8 cellular contexts compared by ENCODE assay signal in genomic region chr12:68933564-68933893, GRCh38. TPM values are rescaled to one million over a fixed set of nuclear protein-coding genes. Genes with fewer than 3 reads are reported as not detected.
DNase-seq lines count a peak whose midpoint lies in the region; ATAC-seq and TF ChIP-seq lines count a peak whose summit lies in the region.

No MANE protein-coding gene starts in this region.

- no peaks in the 10 kb centered on the region for H4K20me1 ChIP-seq in DOHH2 (ENCODE audit: control insufficient read depth, insufficient read depth, low read depth, low read length)

- peaks cover 2% of the 10 kb centered on the region for H3K4me1 Mint-ChIP-seq in glutamatergic neuron (ENCODE audit: low read depth, unreplicated experiment)

- H3K79me2 ChIP-seq in DOHH2 (ENCODE audit: control insufficient read depth, low read length): peaks cover 33% of the 10 kb centered on the region

- peaks cover 8% of the 10 kb centered on the region for H3K27me3 Mint-ChIP-seq in glutamatergic neuron (ENCODE audit: unreplicated experiment)

- TF ChIP-seq CTCF in DOHH2 (IDR thresholded peaks at IDR 0.05; ENCODE audit: low read depth, low read length, poor library complexity, severe bottlenecking): no peak
- no peak for TF ChIP-seq CTCF in VCaP (conservative IDR thresholded peaks at IDR 0.05)
- no peak for TF ChIP-seq CTCF in glutamatergic neuron (IDR thresholded peaks at IDR 0.05; ENCODE audit: partially characterized antibody, unreplicated experiment)

- H3K27ac Mint-ChIP-seq in glutamatergic neuron (ENCODE audit: unreplicated experiment): no peak overlapping the region

- ATAC-seq in GM18498 (IDR thresholded peaks at IDR 0.05; ENCODE audit: unreplicated experiment) (no peak), HG02884 (IDR thresholded peaks at IDR 0.05; ENCODE audit: unreplicated experiment) (no peak), GM18861 (IDR thresholded peaks at IDR 0.05; ENCODE audit: unreplicated experiment) (no peak), HG03025 (IDR thresholded peaks at IDR 0.05; ENCODE audit: low FRiP score, unreplicated experiment) (no peak)

- no peaks in the 10 kb centered on the region for H3K36me3 Mint-ChIP-seq in glutamatergic neuron (ENCODE audit: unreplicated experiment)

- peaks cover 52% of the 10 kb centered on the region for H3K4me1 ChIP-seq in DOHH2 (ENCODE audit: control insufficient read depth, low read length)

- peaks cover 23% of the 10 kb centered on the region for H3F3A ChIP-seq in DOHH2 (ENCODE audit: control insufficient read depth, insufficient read depth)

- H3K36me3 ChIP-seq in DOHH2 (ENCODE audit: control insufficient read depth, low read length): peaks cover 24% of the 10 kb centered on the region

- peaks cover 7% of the 10 kb centered on the region for H3K9me3 ChIP-seq in DOHH2 (ENCODE audit: control insufficient read depth, insufficient read depth, low read length)

- no peaks in the 10 kb centered on the region for H3K9me2 ChIP-seq in DOHH2 (replicated peaks; ENCODE audit: control insufficient read depth, low read length)

- peak overlapping the region; percentile 75 for H3K4me3 Mint-ChIP-seq in glutamatergic neuron (ENCODE audit: unreplicated experiment)

- H3K4me2 ChIP-seq in DOHH2 (ENCODE audit: low read length): no peak overlapping the region

- no peaks in the 10 kb centered on the region for H3K27me3 ChIP-seq in DOHH2 (ENCODE audit: control insufficient read depth, low read length)

- H3K4me3 ChIP-seq in DOHH2 (ENCODE audit: low read length): peak overlapping the region; percentile 78; the same call in 1 of the 2 replicates

- DNase-seq in glutamatergic neuron (no peak), pons (ENCODE audit: low spot score) (peak; percentile 37)

- no peak overlapping the region for H3K27ac ChIP-seq in DOHH2 (ENCODE audit: low read depth, low read length)
- peak overlapping the region; percentile 21; the same call in 1 of the 2 replicates for H3K27ac ChIP-seq in VCaP

- peaks cover 2% of the 10 kb centered on the region for H3K9me3 Mint-ChIP-seq in glutamatergic neuron (ENCODE audit: unreplicated experiment)

RNA-seq across cellular contexts. Expression of gene CPM, which starts 0.6 kb away (rescaled TPM):
- total RNA-seq in glutamatergic neuron (ENCODE audit: unreplicated experiment): not detected
